ENCODE assay signal across 13 cellular contexts in genomic region chr16:30051518-30051917, GRCh38. TPM values are rescaled to one million over a fixed set of nuclear protein-coding genes. Genes with fewer than 3 reads are reported as not detected.
DNase-seq lines count a peak whose midpoint lies in the region; ATAC-seq and TF ChIP-seq lines count a peak whose summit lies in the region.
"Had no signal": no experiment of that assay in that cellular context is flagged by ENCODE, and none has a peak within 500 bp of the region (broad histone marks: within the 10 kb centered on the region; RNA-seq: fewer than 3 reads in every experiment).

No MANE protein-coding gene starts in this region.

- H3K4me3 Mint-ChIP-seq in activated CD4-positive, alpha-beta T cell treated with anti-CD3 and anti-CD28 coated beads for 36 hours: peak overlapping the region; percentile 78
- peak overlapping the region; percentile 57 for H3K4me3 Mint-ChIP-seq in progenitor cell of endocrine pancreas (ENCODE audit: low read depth)

- H3K4me1 Mint-ChIP-seq in activated CD4-positive, alpha-beta T cell treated with anti-CD3 and anti-CD28 coated beads for 36 hours: peaks cover 25% of the 10 kb centered on the region
- peaks cover 6% of the 10 kb centered on the region for H3K4me1 Mint-ChIP-seq in progenitor cell of endocrine pancreas (ENCODE audit: low read depth)

- TF ChIP-seq CTCF in progenitor cell of endocrine pancreas (IDR thresholded peaks at IDR 0.05; ENCODE audit: unreplicated experiment): no peak

- DNase-seq in activated CD4-positive, alpha-beta T cell treated with anti-CD3 and anti-CD28 coated beads for 36 hours: no peak
- no peak for DNase-seq in activated CD4-positive, alpha-beta T cell treated with anti-CD3 and anti-CD28 coated beads for 1 hour
- DNase-seq in RKO (ENCODE audit: low spot score) (peak; percentile 70), dermis blood vessel endothelial cell (peak; percentile 85), progenitor cell of endocrine pancreas (ENCODE audit: low spot score, unreplicated experiment) (no peak), NCI-H2107 (lab: John Stamatoyannopoulos, UW) (no peak)
- DNase-seq: activated effector memory CD4-positive, alpha-beta T cell treated with Interleukin-2 at 50 U/mL for 16 hours; NCI-H1048; SHP77 treated with DMSO at 0.1 percent for 48 hours had no signal

- no peak for ATAC-seq in activated CD4-positive, alpha-beta T cell treated with anti-CD3 and anti-CD28 coated beads for 36 hours
- no peak for ATAC-seq in HG02678 (IDR thresholded peaks at IDR 0.05; ENCODE audit: unreplicated experiment)
- ATAC-seq in GM21825 (IDR thresholded peaks at IDR 0.05; ENCODE audit: unreplicated experiment): no peak

- POLR2A ChIA-PET in activated CD4-positive, alpha-beta T cell treated with anti-CD3 and anti-CD28 coated beads for 36 hours (lab: Charles Lee): no interaction called here

- intact Hi-C loops in activated CD4-positive, alpha-beta T cell treated with anti-CD3 and anti-CD28 coated beads for 36 hours (cut with DNase I, micrococcal nuclease): no loop called here

- H3K27me3 Mint-ChIP-seq in activated CD4-positive, alpha-beta T cell treated with anti-CD3 and anti-CD28 coated beads for 36 hours: peaks cover 2% of the 10 kb centered on the region
- no peaks in the 10 kb centered on the region for H3K27me3 Mint-ChIP-seq in progenitor cell of endocrine pancreas

- peak overlapping the region; percentile 67 for H3K27ac Mint-ChIP-seq in activated CD4-positive, alpha-beta T cell treated with anti-CD3 and anti-CD28 coated beads for 36 hours
- H3K27ac Mint-ChIP-seq in progenitor cell of endocrine pancreas: no peak overlapping the region

- no peaks in the 10 kb centered on the region for H3K36me3 Mint-ChIP-seq in activated CD4-positive, alpha-beta T cell treated with anti-CD3 and anti-CD28 coated beads for 36 hours (ENCODE audit: low read depth)
- no peaks in the 10 kb centered on the region for H3K36me3 Mint-ChIP-seq in progenitor cell of endocrine pancreas (ENCODE audit: insufficient read depth)

- H3K9me3 Mint-ChIP-seq in activated CD4-positive, alpha-beta T cell treated with anti-CD3 and anti-CD28 coated beads for 36 hours (ENCODE audit: low read depth): no peaks in the 10 kb centered on the region
- no peaks in the 10 kb centered on the region for H3K9me3 Mint-ChIP-seq in progenitor cell of endocrine pancreas (ENCODE audit: low read depth)

- CTCF ChIA-PET in activated CD4-positive, alpha-beta T cell treated with anti-CD3 and anti-CD28 coated beads for 36 hours (lab: Charles Lee): interaction anchor here (0.7 to 1.3 kb wide), 2 partner anchors 19 to 52 kb away, joined by 3 to 4 read pairs; no protein-coding TSS in a partner anchor

RNA-seq across cellular contexts. Expression of gene ALDOA, which starts 14.0 kb away (rescaled TPM):
- total RNA-seq in activated CD4-positive, alpha-beta T cell treated with anti-CD3 and anti-CD28 coated beads for 36 hours: 1,000 to 10,000 TPM; 2,482 to 3,644 TPM
- 286 and 586 TPM in 2 replicates for total RNA-seq in dermis blood vessel endothelial cell
- 273 and 283 TPM in 2 replicates for total RNA-seq in progenitor cell of endocrine pancreas

RNA-seq across cellular contexts. Expression of gene TLCD3B, which starts 20.4 kb away (rescaled TPM):
- total RNA-seq in activated CD4-positive, alpha-beta T cell treated with anti-CD3 and anti-CD28 coated beads for 36 hours: 1 to 10 TPM; 3.7 to 4.0 TPM
- total RNA-seq in dermis blood vessel endothelial cell (0.47 TPM in 1 of 2 replicates, not detected in the other), progenitor cell of endocrine pancreas (1.5 and 1.7 TPM in 2 replicates)
- total RNA-seq: fibroblast of lung had no signal

RNA-seq across cellular contexts. Expression of gene PPP4C, which starts 24.3 kb away (rescaled TPM):
- total RNA-seq in activated CD4-positive, alpha-beta T cell treated with anti-CD3 and anti-CD28 coated beads for 36 hours: 100 to 1,000 TPM; 106 to 113 TPM
- total RNA-seq in dermis blood vessel endothelial cell: 220 and 256 TPM in 2 replicates
- total RNA-seq in progenitor cell of endocrine pancreas: 142 and 144 TPM in 2 replicates

RNA-seq across cellular contexts. Expression of gene C16orf92, which starts 28.5 kb away (rescaled TPM):
- not detected for total RNA-seq in activated CD4-positive, alpha-beta T cell treated with anti-CD3 and anti-CD28 coated beads for 36 hours
- total RNA-seq in dermis blood vessel endothelial cell (not detected in 2 replicates), progenitor cell of endocrine pancreas (not detected in 2 replicates)
- total RNA-seq: fibroblast of lung, myocyte had no signal

RNA-seq across cellular contexts. Expression of gene TBX6, which starts 40.2 kb away (rescaled TPM):
- total RNA-seq in activated CD4-positive, alpha-beta T cell treated with anti-CD3 and anti-CD28 coated beads for 36 hours: 1 to 10 TPM; 2.7 to 3.0 TPM
- total RNA-seq in dermis blood vessel endothelial cell (0.17 and 0.23 TPM in 2 replicates), progenitor cell of endocrine pancreas (3.5 and 3.9 TPM in 2 replicates)

Comparison
In these comparisons a context has a peak if more than half of its experiments do, and no peak if none do; other contexts are left out.
1. DNase-seq: peak in RKO (single experiment) and dermis blood vessel endothelial cell (single experiment); none in activated CD4-positive, alpha-beta T cell treated with anti-CD3 and anti-CD28 coated beads for 36 hours (single experiment), activated CD4-positive, alpha-beta T cell treated with anti-CD3 and anti-CD28 coated beads for 1 hour (single experiment), progenitor cell of endocrine pancreas (single experiment) and NCI-H2107 (single experiment).